Comparison of ENCODE assay signal across 8 cellular contexts in genomic region chr9:133374612-133375115, GRCh38. TPM values are rescaled to one million over a fixed set of nuclear protein-coding genes. Genes with fewer than 3 reads are reported as not detected.
DNase-seq lines count a peak whose midpoint lies in the region; ATAC-seq and TF ChIP-seq lines count a peak whose summit lies in the region.

No MANE protein-coding gene starts in this region.

- H3K79me2 ChIP-seq in PC-3 (ENCODE audit: low read length), result peaks cover 60% of the 10 kb centered on the region

- H3K27ac ChIP-seq in PC-3 (ENCODE audit: low read length), result no peak overlapping the region
- peak overlapping the region in 38 of 59 donors; percentile 83 to 95 (median 90) for H3K27ac ChIP-seq in dorsolateral prefrontal cortex

- peaks cover 18% of the 10 kb centered on the region for H3K9me3 Mint-ChIP-seq in nephron progenitor cell

- peaks cover 7% of the 10 kb centered on the region; the same call in 1 of the 2 replicates for H3K4me1 ChIP-seq in PC-3 (ENCODE audit: insufficient read depth, low read length)

- peak overlapping the region; percentile 93 for H3K4me2 ChIP-seq in PC-3 (ENCODE audit: low read length)

- BruUV-seq in PC-3 (replicated peaks; lab: Mats Ljungman, UMichigan), result TSS peak; percentile 44

- TF ChIP-seq CTCF in PC-3 (conservative IDR thresholded peaks at IDR 0.05; ENCODE audit: low read depth, low read length) (no peak), dorsolateral prefrontal cortex (IDR thresholded peaks at IDR 0.05 in 54 of 56, conservative IDR thresholded peaks at IDR 0.05 in 2 of 56; ENCODE audit: low read depth in 1 of 56, partially characterized antibody in 56 of 56) (no peak), nephron progenitor cell (IDR thresholded peaks at IDR 0.05) (no peak)

- H3K27me3 ChIP-seq in PC-3 (ENCODE audit: low read length) (no peaks in the 10 kb centered on the region), dorsolateral prefrontal cortex (no peaks in the 10 kb centered on the region)

- no peaks in the 10 kb centered on the region for H3K9me2 ChIP-seq in PC-3 (replicated peaks; ENCODE audit: low read length)

- peak overlapping the region; percentile 90 for H3K9ac ChIP-seq in PC-3 (ENCODE audit: low read length)

- no peaks in the 10 kb centered on the region for H3K9me3 ChIP-seq in PC-3 (ENCODE audit: low read length)

- no peak overlapping the region for H2AFZ ChIP-seq in PC-3 (ENCODE audit: low read length)

- H3K4me3 ChIP-seq in PC-3 (ENCODE audit: low read length) (peak overlapping the region; percentile 78), dorsolateral prefrontal cortex (peak overlapping the region; percentile 69 to 100 (median 96))

- no peaks in the 10 kb centered on the region for H3F3A ChIP-seq in PC-3 (ENCODE audit: low read length, unreplicated experiment)

- peak overlapping the region; percentile 98 for H3K27ac Mint-ChIP-seq in nephron progenitor cell

- peaks cover 5% of the 10 kb centered on the region for H3K27me3 Mint-ChIP-seq in nephron progenitor cell (ENCODE audit: low read depth, poor library complexity)

- peak overlapping the region; percentile 97 for H3K4me3 Mint-ChIP-seq in nephron progenitor cell

- peak; percentile 82 for DNase-seq in ELR (ENCODE audit: low read depth)
- DNase-seq in PC-3, result no peak
- DNase-seq in dorsolateral prefrontal cortex, result no peak
- no peak for DNase-seq in nephron progenitor cell
- DNase-seq in effector CD4-positive, alpha-beta T cell, result no peak

- POLR2A ChIA-PET in PC-3 (lab: Charles Lee; ENCODE audit: unreplicated experiment), result no interaction called here

- no peak for ATAC-seq in PC-3
- ATAC-seq in HG02798 (IDR thresholded peaks at IDR 0.05; ENCODE audit: poor library complexity, unreplicated experiment), result no peak
- no peak for ATAC-seq in HG02852 (IDR thresholded peaks at IDR 0.05; ENCODE audit: unreplicated experiment)
- ATAC-seq in HG02678 (IDR thresholded peaks at IDR 0.05; ENCODE audit: unreplicated experiment), result no peak

- no peaks in the 10 kb centered on the region for H3K36me3 Mint-ChIP-seq in nephron progenitor cell (ENCODE audit: low read depth)

- H3K36me3 ChIP-seq in PC-3 (ENCODE audit: low read depth, low read length), result no peaks in the 10 kb centered on the region

- peaks cover 57% of the 10 kb centered on the region for H3K4me1 Mint-ChIP-seq in nephron progenitor cell

- CTCF ChIA-PET in PC-3 (lab: Charles Lee), result no interaction called here

- intact Hi-C loops in PC-3 (cut with micrococcal nuclease) (no loop called here), dorsolateral prefrontal cortex (cut with DNase I) (loop anchor here (2.0 to 5.0 kb wide), 3 partner anchors 16 to 43 kb away; partner anchors contain the start of genes REXO4 (in 1 of the 2) and SURF6 (in 1 of the 2))

- H4K20me1 ChIP-seq in PC-3 (ENCODE audit: low read length), result peaks cover 20% of the 10 kb centered on the region; the same call in 1 of the 2 replicates

RNA-seq across cellular contexts. Expression of gene SURF4, which starts 1.2 kb away (rescaled TPM):
- total RNA-seq in PC-3 (2014; rRNA removed), result 161 and 173 TPM in 2 replicates
- total RNA-seq in dorsolateral prefrontal cortex, result 10 to 100 TPM; 55.4 to 99.4 (median 69.8) TPM

RNA-seq across cellular contexts. Expression of gene STKLD1, which starts 1.5 kb away (rescaled TPM):
- total RNA-seq in PC-3 (2014; rRNA removed) (0.52 and 4.1 TPM in 2 replicates), dorsolateral prefrontal cortex (1 to 10 TPM; 1.6 to 9.9 (median 5.2) TPM)

RNA-seq across cellular contexts. Expression of gene SURF2, which starts 18.3 kb away (rescaled TPM):
- total RNA-seq in PC-3 (2014; rRNA removed), result 103 and 134 TPM in 2 replicates
- total RNA-seq in dorsolateral prefrontal cortex, result 10 to 100 TPM; 16.6 to 42.3 (median 26.4) TPM

RNA-seq across cellular contexts. Expression of gene SURF1, which starts 18.4 kb away (rescaled TPM):
- total RNA-seq in PC-3 (2014; rRNA removed) (15.7 and 28.1 TPM in 2 replicates), dorsolateral prefrontal cortex (10 to 100 TPM; 23.9 to 64.2 (median 39.4) TPM)

RNA-seq across cellular contexts. Expression of gene RPL7A, which starts 26.6 kb away (rescaled TPM):
- total RNA-seq in PC-3 (2014; rRNA removed) (998 and 1,156 TPM in 2 replicates), dorsolateral prefrontal cortex (100 to 1,000 TPM; 512 to 837 (median 653) TPM)
